Comparison of ENCODE assay signal across 2 cellular contexts in the genomic region with DNA sequence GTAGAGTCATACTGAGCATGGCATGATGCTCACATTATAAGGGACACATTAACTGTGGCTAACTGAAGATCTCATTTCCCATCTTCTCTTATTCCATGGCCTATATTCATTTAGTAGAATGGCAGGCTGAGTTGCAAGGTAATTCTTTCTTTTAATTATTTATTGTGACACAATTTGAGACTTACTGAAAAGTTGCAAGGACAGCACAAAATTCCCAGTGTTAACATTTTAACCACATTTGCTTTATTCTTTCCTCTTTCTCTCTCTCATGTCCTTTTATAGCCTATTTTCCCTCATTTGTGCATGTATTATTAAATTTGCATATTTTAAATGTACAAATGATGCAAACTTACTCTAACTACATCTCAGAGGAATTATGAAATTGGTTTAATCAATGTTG.
TF ChIP-seq lines count a peak whose summit lies in the region.

No MANE protein-coding gene starts in this region.

TF ChIP-seq in HepG2, 621 proteins besides CTCF, POLR2A, EP300 and RAD21 (continued from another document):
- peak; percentile 22 to 68; a peak in 3 of 4 replicates for TF ChIP-seq MAFK (conservative IDR thresholded peaks at IDR 0.05 in 1 of 2, IDR thresholded peaks at IDR 0.05 in 1 of 2; ENCODE audit: low read length in 2 of 2)
- TF ChIP-seq, protein P1, sequence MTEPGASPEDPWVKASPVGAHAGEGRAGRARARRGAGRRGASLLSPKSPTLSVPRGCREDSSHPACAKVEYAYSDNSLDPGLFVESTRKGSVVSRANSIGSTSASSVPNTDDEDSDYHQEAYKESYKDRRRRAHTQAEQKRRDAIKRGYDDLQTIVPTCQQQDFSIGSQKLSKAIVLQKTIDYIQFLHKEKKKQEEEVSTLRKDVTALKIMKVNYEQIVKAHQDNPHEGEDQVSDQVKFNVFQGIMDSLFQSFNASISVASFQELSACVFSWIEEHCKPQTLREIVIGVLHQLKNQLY (CRISPR knock-in tag; IDR thresholded peaks at IDR 0.05), result no peak
- TF ChIP-seq, protein P2, sequence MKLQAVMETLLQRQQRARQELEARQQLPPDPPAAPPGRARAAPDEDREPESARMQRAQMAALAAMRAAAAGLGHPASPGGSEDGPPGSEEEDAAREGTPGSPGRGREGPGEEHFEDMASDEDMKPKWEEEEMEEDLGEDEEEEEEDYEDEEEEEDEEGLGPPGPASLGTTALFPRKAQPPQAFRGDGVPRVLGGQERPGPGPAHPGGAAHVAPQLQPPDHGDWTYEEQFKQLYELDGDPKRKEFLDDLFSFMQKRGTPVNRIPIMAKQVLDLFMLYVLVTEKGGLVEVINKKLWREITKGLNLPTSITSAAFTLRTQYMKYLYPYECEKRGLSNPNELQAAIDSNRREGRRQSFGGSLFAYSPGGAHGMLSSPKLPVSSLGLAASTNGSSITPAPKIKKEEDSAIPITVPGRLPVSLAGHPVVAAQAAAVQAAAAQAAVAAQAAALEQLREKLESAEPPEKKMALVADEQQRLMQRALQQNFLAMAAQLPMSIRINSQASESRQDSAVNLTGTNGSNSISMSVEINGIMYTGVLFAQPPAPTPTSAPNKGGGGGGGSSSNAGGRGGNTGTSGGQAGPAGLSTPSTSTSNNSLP (IDR thresholded peaks at IDR 0.05; ENCODE audit: low read depth, low read length), result no peak
- TF ChIP-seq NFRKB (IDR thresholded peaks at IDR 0.05), result no peak
- no peak for TF ChIP-seq TARDBP (CRISPR knock-in tag; IDR thresholded peaks at IDR 0.05)

TF ChIP-seq in neural cell, 6 proteins besides CTCF, POLR2A, EP300 and RAD21 (continued from another document):
- TF ChIP-seq TAF1 (IDR thresholded peaks at IDR 0.05; ENCODE audit: low read depth), result no peak
- no peak for TF ChIP-seq REST (IDR thresholded peaks at IDR 0.05; ENCODE audit: borderline replicate concordance)
- TF ChIP-seq MXI1 (conservative IDR thresholded peaks at IDR 0.05; ENCODE audit: poor library complexity, severe bottlenecking), result no peak
